23 cellular contexts compared by ENCODE assay signal in genomic region chr3:4472312-4472711, GRCh38. TPM values are rescaled to one million over a fixed set of nuclear protein-coding genes. Genes with fewer than 3 reads are reported as not detected.
DNase-seq lines count a peak whose midpoint lies in the region; ATAC-seq, FAIRE-seq and TF ChIP-seq lines count a peak whose summit lies in the region.
"Had no signal": no experiment of that assay in that cellular context is flagged by ENCODE, and none has a peak within 500 bp of the region (broad histone marks: within the 10 kb centered on the region; RNA-seq: fewer than 3 reads in every experiment).

No MANE protein-coding gene starts in this region.

- in situ Hi-C loops in K562 (cut with MboI), result no loop called here

- H3K4me3 ChIP-seq in HEK293 (ENCODE audit: low read depth, low read length), result no peak overlapping the region
- no peak overlapping the region for H3K4me3 ChIP-seq in K562
- H3K4me3 ChIP-seq in pancreas, result no peak overlapping the region
- no peak overlapping the region for H3K4me3 ChIP-seq in esophagus muscularis mucosa
- H3K4me3 ChIP-seq: A549, BLaER1, GM23248 had no signal

- H3K9me3 ChIP-seq in HEK293 (ENCODE audit: control insufficient read depth, insufficient read depth, low read depth, low read length) (no peaks in the 10 kb centered on the region), K562 (replicated peaks; ENCODE audit: control insufficient read depth, insufficient read depth, low read depth, low read length) (no peaks in the 10 kb centered on the region), pancreas (no peaks in the 10 kb centered on the region), esophagus muscularis mucosa (no peaks in the 10 kb centered on the region)
- H3K9me3 ChIP-seq: A549, BLaER1, Caco-2 had no signal

- no peak overlapping the region for H3K4me2 ChIP-seq in K562 (ENCODE audit: insufficient read depth, low read length)
- H3K4me2 ChIP-seq: A549, BLaER1 had no signal

- BruUV-seq in K562 (replicated peaks; lab: Mats Ljungman, UMichigan), result no TSS peak

- DNase-seq in K562 (ENCODE audit: extremely low read depth in 1 of 4, low spot score in 3 of 4) (no peak), pancreas (no peak), esophagus muscularis mucosa (ENCODE audit: extremely low spot score) (no peak)
- no peak for DNase-seq in stimulated activated naive CD4-positive, alpha-beta T cell treated with Interleukin-2 at 50 U/mL for 16 hours (lab: John Stamatoyannopoulos, UW)
- DNase-seq: 8988T; ACHN; AML-193; Caco-2; CD4-positive, CD25-positive, alpha-beta regulatory T cell; CD8-positive, alpha-beta T cell; DMS153; DND-41; GM23248; H7; HCEC 1CT had no signal

- H3K9me1 ChIP-seq in K562 (ENCODE audit: control insufficient read depth, insufficient read depth, low read length), result no peaks in the 10 kb centered on the region

- intact Hi-C loops in K562 (cut with micrococcal nuclease) (no loop called here), pancreas (cut with DNase I) (no loop called here), esophagus muscularis mucosa (cut with DNase I) (no loop called here)

- H3K27me3 ChIP-seq in K562 (ENCODE audit: control insufficient read depth in 2 of 2, insufficient read depth in 2 of 2, low read length in 2 of 2), result no peaks in the 10 kb centered on the region
- no peaks in the 10 kb centered on the region for H3K27me3 ChIP-seq in pancreas
- H3K27me3 ChIP-seq in esophagus muscularis mucosa, result no peaks in the 10 kb centered on the region
- H3K27me3 ChIP-seq: BLaER1 had no signal

- no peak overlapping the region for H3K27ac ChIP-seq in HEK293 (ENCODE audit: extremely low read depth, low read depth, low read length)
- H3K27ac ChIP-seq in K562 (ENCODE audit: extremely low read depth, low read depth, low read length), result no peak overlapping the region
- peak overlapping the region in 1 of 4 donors; percentile 34 for H3K27ac ChIP-seq in pancreas
- no peak overlapping the region for H3K27ac ChIP-seq in esophagus muscularis mucosa (replicated peaks in 1 of 4)
- H3K27ac ChIP-seq: A549, BLaER1, GM23248 had no signal

- H3K9ac ChIP-seq in K562 (ENCODE audit: insufficient read depth in 1 of 2, low read depth in 2 of 2, low read length in 2 of 2), result no peak overlapping the region
- H3K9ac ChIP-seq: BLaER1, GM23248 had no signal

- TF ChIP-seq EP300 in K562 (IDR thresholded peaks at IDR 0.05; ENCODE audit: low read length) (no peak), esophagus muscularis mucosa (IDR thresholded peaks at IDR 0.05) (no peak)

- no peaks in the 10 kb centered on the region for H3K79me2 ChIP-seq in K562 (ENCODE audit: control insufficient read depth, insufficient read depth, low read length)

- H3K4me1 ChIP-seq in HEK293 (ENCODE audit: control insufficient read depth, insufficient read depth, low read length) (0 out of 2 replicates have a peak, but pooled peaks cover 2% of the 10 kb centered on the region), K562 (replicated peaks in 1 of 2; ENCODE audit: control insufficient read depth in 2 of 2, insufficient read depth in 2 of 2, low read length in 2 of 2) (peaks cover 11 to 15% of the 10 kb centered on the region in 2 experiments), pancreas (peaks cover 0 to 11% (median 7%) of the 10 kb centered on the region in 3 donors), esophagus muscularis mucosa (peaks cover 9 to 17% (median 15%) of the 10 kb centered on the region in 4 donors)
- H3K4me1 ChIP-seq: A549, Caco-2 had no signal

- no peak for TF ChIP-seq CTCF in HEK293 (tag by site-specific recombination; IDR thresholded peaks at IDR 0.05)
- no peak for TF ChIP-seq CTCF in K562 (IDR thresholded peaks at IDR 0.05 in 2 of 3, conservative IDR thresholded peaks at IDR 0.05 in 1 of 3; ENCODE audit: insufficient read depth in 2 of 3, low read depth in 1 of 3, low read length in 3 of 3)
- TF ChIP-seq CTCF in pancreas (IDR thresholded peaks at IDR 0.05), result no peak
- no peak for TF ChIP-seq CTCF in esophagus muscularis mucosa (IDR thresholded peaks at IDR 0.05)

- ATAC-seq in K562, result no peak
- ATAC-seq in pancreas, result peak in 3 of 4 donors; percentile 20 to 68 (median 45)
- no peak for ATAC-seq in GM19452 (IDR thresholded peaks at IDR 0.05; ENCODE audit: unreplicated experiment)
- ATAC-seq in HG03280 (IDR thresholded peaks at IDR 0.05; ENCODE audit: unreplicated experiment), result no peak
- ATAC-seq: CD8-positive, alpha-beta T cell had no signal

- TF ChIP-seq POLR2A in K562 (conservative IDR thresholded peaks at IDR 0.05) (no peak), esophagus muscularis mucosa (IDR thresholded peaks at IDR 0.05; ENCODE audit: low read depth) (no peak)

- CTCF ChIA-PET in HEK293 (lab: Yijun Ruan, JAX) (no interaction called here), K562 (lab: Yijun Ruan, JAX; ENCODE audit: low intra/inter-chr PET ratio) (no interaction called here)

- WGBS in K562 (ENCODE audit: insufficient coverage, low coverage, missing lambda C conversion rate), result 50% methylated on average over 2 of the region's 2 CpGs
- 52 to 58% methylated on average over 2 of the region's 2 CpGs for WGBS in pancreas, 2 donors
- 98% methylated on average over 2 of the region's 2 CpGs for WGBS in esophagus muscularis mucosa

- POLR2A ChIA-PET in HEK293 (lab: Yijun Ruan, JAX) (interaction anchor here (0.6 kb wide), 1 partner anchor 571 kb away, joined by 4 read pairs; no protein-coding TSS in a partner anchor), K562 (lab: Yijun Ruan, JAX) (interaction anchor here (0.8 to 5.9 kb wide), 3 partner anchors 12 to 21 kb away, joined by 3 to 49 read pairs (median 3); partner anchors contain the start of gene ITPR1)

- no peak overlapping the region for H2AFZ ChIP-seq in K562 (ENCODE audit: low read depth, low read length)
- H2AFZ ChIP-seq: GM23248 had no signal

- no peak for TF ChIP-seq RAD21 in K562 (CRISPR knock-in tag; conservative IDR thresholded peaks at IDR 0.05 in 1 of 2, IDR thresholded peaks at IDR 0.05 in 1 of 2)

- no peak for FAIRE-seq in K562 (lab: Jason Lieb, UNC)
- FAIRE-seq in pancreas (lab: Jason Lieb, UNC), result no peak
- FAIRE-seq: A549, G401.6, GM12892, H1 had no signal

- H4K20me1 ChIP-seq in K562 (replicated peaks; ENCODE audit: control insufficient read depth, insufficient read depth, low read length), result no peaks in the 10 kb centered on the region
- H4K20me1 ChIP-seq: BLaER1 had no signal

- H3K36me3 ChIP-seq in HEK293 (ENCODE audit: control insufficient read depth in 2 of 2, insufficient read depth in 1 of 2, low read length in 2 of 2) (no peaks in the 10 kb centered on the region), K562 (ENCODE audit: control insufficient read depth, insufficient read depth, low read length) (no peaks in the 10 kb centered on the region), pancreas (no peaks in the 10 kb centered on the region), esophagus muscularis mucosa (no peaks in the 10 kb centered on the region)
- H3K36me3 ChIP-seq: BLaER1 had no signal

TF ChIP-seq in HEK293, 187 proteins besides CTCF, POLR2A, EP300 and RAD21 (continues in another document):
- no peak for TF ChIP-seq ZNF837 (tag by site-specific recombination; IDR thresholded peaks at IDR 0.05)
- no peak for TF ChIP-seq ZNF10 (tag by site-specific recombination; IDR thresholded peaks at IDR 0.05)

TF ChIP-seq in K562, 482 proteins besides CTCF, POLR2A, EP300 and RAD21 (continues in another document):
- peak; percentile 32; the same call in 1 of the 2 replicates for TF ChIP-seq HLTF (IDR thresholded peaks at IDR 0.05)
- TF ChIP-seq TRIM24 (IDR thresholded peaks at IDR 0.05), result 0 out of 4 replicates have a peak, but pooled peaks of 1 of the 2 experiments have one; percentile 6

RNA-seq across cellular contexts. Expression of gene SUMF1, which starts 5.2 kb away (rescaled TPM):
- 20.5 and 21.4 TPM in 2 replicates for total RNA-seq in K562 (2011; cell fraction: chromatin; rRNA removed; ENCODE audit: low replicate concordance)
- total RNA-seq in K562 (2011; cell fraction: nucleolus; rRNA removed), result 18.0 and 18.2 TPM in 2 replicates
- 15.5 and 18.3 TPM in 2 replicates for total RNA-seq in K562 (2011; cell fraction: nucleoplasm; rRNA removed)
- 6.6 and 8.1 TPM in 2 replicates for total RNA-seq in K562 (2014; rRNA removed)
- 4.2 and 4.6 TPM in 2 replicates for total RNA-seq in K562 (2014; rRNA removed; fragmentation: Illumina TruSeq; extraction: Trizol)
- total RNA-seq in K562 (2015; rRNA removed; fragmentation: Illumina TruSeq; extraction: Trizol), result 4.1 and 4.6 TPM in 2 replicates
- 5.6 and 6.0 TPM in 2 replicates for total RNA-seq in K562 (2021)
- 3.8 and 6.4 TPM in 2 replicates for polyA plus RNA-seq in K562 (2011; rRNA removed)
- polyA plus RNA-seq in K562 (2011; cell fraction: cytosol; rRNA removed), result 5.6 and 16.4 TPM in 2 replicates
- polyA plus RNA-seq in K562 (2011; cell fraction: nucleus; rRNA removed), result 4.5 and 5.7 TPM in 2 replicates
- 3.5 and 4.1 TPM in 2 replicates for polyA plus RNA-seq in K562 (2012)
- polyA plus RNA-seq in K562 (2014; fragmentation: Illumina TruSeq; extraction: Trizol), result 2.9 and 3.7 TPM in 2 replicates
- polyA plus RNA-seq in K562 (2014; fragmentation: Nextera tagmentation; extraction: Ambion mirVana), result 1 to 10 TPM; 1.3 to 1.4 TPM
- polyA plus RNA-seq in K562 (2014; rRNA removed), result 5.2 and 7.4 TPM in 2 replicates
- 10.9 and 15.6 TPM in 2 replicates for polyA minus RNA-seq in K562 (2011; rRNA and poly(A)+ RNA removed)
- polyA minus RNA-seq in K562 (2011; cell fraction: cytosol; rRNA and poly(A)+ RNA removed), result 4.8 and 5.0 TPM in 2 replicates
- 22.3 and 23.8 TPM in 2 replicates for polyA minus RNA-seq in K562 (2011; cell fraction: nucleus; rRNA and poly(A)+ RNA removed)
- 10 to 100 TPM; 10.3 to 25.8 (median 12.6) TPM for total RNA-seq in pancreas
- polyA plus RNA-seq in pancreas, result 10 to 100 TPM in 1 of 2 donors, 1 to 10 TPM in 1; 7.1 to 15.5 TPM
- total RNA-seq in esophagus muscularis mucosa, result 10 to 100 TPM; 28.7 to 49.0 (median 41.6) TPM

RNA-seq across cellular contexts. Expression of gene ITPR1, which starts 20.8 kb away (rescaled TPM):
- 159 and 255 TPM in 2 replicates for total RNA-seq in K562 (2011; cell fraction: chromatin; rRNA removed; ENCODE audit: low replicate concordance)
- 75.7 and 94.0 TPM in 2 replicates for total RNA-seq in K562 (2011; cell fraction: nucleolus; rRNA removed)
- total RNA-seq in K562 (2011; cell fraction: nucleoplasm; rRNA removed), result 134 and 202 TPM in 2 replicates
- total RNA-seq in K562 (2014; rRNA removed) (22.4 and 22.9 TPM in 2 replicates), K562 (2014; rRNA removed; fragmentation: Illumina TruSeq; extraction: Trizol) (40.0 and 43.3 TPM in 2 replicates), K562 (2015; rRNA removed; fragmentation: Illumina TruSeq; extraction: Trizol) (31.1 and 32.3 TPM in 2 replicates), K562 (2021) (32.0 and 35.2 TPM in 2 replicates), pancreas (10 to 100 TPM in 4 of 6 donors, 1 to 10 TPM in 2; 8.0 to 19.1 (median 11.1) TPM), esophagus muscularis mucosa (100 to 1,000 TPM; 204 to 271 (median 222) TPM)
- polyA plus RNA-seq in K562 (2011; rRNA removed) (20.6 and 27.4 TPM in 2 replicates), K562 (2014; fragmentation: Illumina TruSeq; extraction: Trizol) (23.7 and 24.8 TPM in 2 replicates), K562 (2014; fragmentation: Nextera tagmentation; extraction: Ambion mirVana) (10 to 100 TPM; 26.2 to 33.9 TPM), K562 (2014; rRNA removed) (17.7 and 23.5 TPM in 2 replicates), pancreas (1 to 10 TPM; 4.5 to 9.3 TPM)
- 5.8 and 10.0 TPM in 2 replicates for polyA plus RNA-seq in K562 (2011; cell fraction: cytosol; rRNA removed)
- 33.1 and 38.3 TPM in 2 replicates for polyA plus RNA-seq in K562 (2011; cell fraction: nucleus; rRNA removed)
- polyA plus RNA-seq in K562 (2012), result 25.5 and 30.9 TPM in 2 replicates
- 91.6 and 111 TPM in 2 replicates for polyA minus RNA-seq in K562 (2011; rRNA and poly(A)+ RNA removed)
- 22.8 and 25.6 TPM in 2 replicates for polyA minus RNA-seq in K562 (2011; cell fraction: cytosol; rRNA and poly(A)+ RNA removed)
- polyA minus RNA-seq in K562 (2011; cell fraction: nucleus; rRNA and poly(A)+ RNA removed), result 77.7 and 104 TPM in 2 replicates

Comparison
In these comparisons a context has a peak if more than half of its experiments do, and no peak if none do; other contexts are left out.
1. ATAC-seq: peak in pancreas (3 of 4); none in K562 (single experiment), GM19452 (single experiment) and HG03280 (single experiment).